ENCODE assay signal across 9 cellular contexts in genomic region chr2:9768388-9768787, GRCh38.
DNase-seq lines count a peak whose midpoint lies in the region; ATAC-seq and TF ChIP-seq lines count a peak whose summit lies in the region.
"Had no signal": no experiment of that assay in that cellular context is flagged by ENCODE, and none has a peak within 500 bp of the region (broad histone marks: within the 10 kb centered on the region; RNA-seq: fewer than 3 reads in every experiment).

No MANE protein-coding gene starts in this region.

- DNase-seq in left ventricle myocardium inferior, result no peak
- DNase-seq in Right ventricle myocardium inferior (ENCODE audit: missing footprints), result no peak
- peak; percentile 27 for DNase-seq in OCI-M1 (lab: John Stamatoyannopoulos, UW)
- peak; percentile 76 for DNase-seq in hepatocyte (ENCODE audit: low spot score)
- peak; percentile 74 for DNase-seq in testis
- DNase-seq in NCI-H446 treated with DMSO at 0.1 percent for 48 hours (lab: John Stamatoyannopoulos, UW), result no peak
- DNase-seq: erythroblast had no signal

- H3K4me3 ChIP-seq in left ventricle myocardium inferior, result no peak overlapping the region
- no peak overlapping the region for H3K4me3 ChIP-seq in hepatocyte
- H3K4me3 ChIP-seq in testis, result no peak overlapping the region

- TF ChIP-seq POLR2A in testis (IDR thresholded peaks at IDR 0.05), result no peak

- H3K4me1 ChIP-seq in left ventricle myocardium inferior (peaks cover 48% of the 10 kb centered on the region), hepatocyte (ENCODE audit: insufficient read depth) (peaks cover 28% of the 10 kb centered on the region), testis (peaks cover 30% of the 10 kb centered on the region)

- H3K9me2 ChIP-seq in hepatocyte (replicated peaks; ENCODE audit: insufficient read depth), result no peaks in the 10 kb centered on the region

- no peak overlapping the region for H2AFZ ChIP-seq in hepatocyte

- no peaks in the 10 kb centered on the region for H4K20me1 ChIP-seq in hepatocyte (ENCODE audit: insufficient read depth, poor library complexity, severe bottlenecking)

- H3K27ac ChIP-seq in left ventricle myocardium inferior (replicated peaks), result no peak overlapping the region
- no peak overlapping the region for H3K27ac ChIP-seq in hepatocyte
- H3K27ac ChIP-seq in testis, result no peak overlapping the region

- no peaks in the 10 kb centered on the region for H3K9me3 ChIP-seq in left ventricle myocardium inferior (replicated peaks)
- H3K9me3 ChIP-seq in hepatocyte (ENCODE audit: low read depth), result no peaks in the 10 kb centered on the region
- no peaks in the 10 kb centered on the region for H3K9me3 ChIP-seq in testis

- H3K79me2 ChIP-seq in hepatocyte, result no peaks in the 10 kb centered on the region

- peak; percentile 33 for TF ChIP-seq CTCF in left ventricle myocardium inferior (IDR thresholded peaks at IDR 0.05; ENCODE audit: borderline replicate concordance)
- peak; percentile 31 for TF ChIP-seq CTCF in hepatocyte (IDR thresholded peaks at IDR 0.05; ENCODE audit: poor library complexity)
- TF ChIP-seq CTCF in testis (IDR thresholded peaks at IDR 0.05), result peak; percentile 22 to 46 (median 25)

- ATAC-seq in Right ventricle myocardium inferior (no peak), HG03565 (IDR thresholded peaks at IDR 0.05; ENCODE audit: unreplicated experiment) (no peak), GM21825 (IDR thresholded peaks at IDR 0.05; ENCODE audit: unreplicated experiment) (no peak)

- H3K4me2 ChIP-seq in hepatocyte, result no peak overlapping the region

- intact Hi-C loops in left ventricle myocardium inferior (cut with micrococcal nuclease) (no loop called here), Right ventricle myocardium inferior (cut with DNase I) (loop anchor here (10.0 kb wide), 1 partner anchor 294 kb away; the partner anchor contains the start of gene IAH1), testis (cut with DNase I; ENCODE audit: low total_unique reads) (no loop called here)

- H3K36me3 ChIP-seq in left ventricle myocardium inferior, result no peaks in the 10 kb centered on the region
- no peaks in the 10 kb centered on the region for H3K36me3 ChIP-seq in hepatocyte (replicated peaks; ENCODE audit: insufficient read depth, low read depth)
- H3K36me3 ChIP-seq in testis (ENCODE audit: low read depth, missing control alignments), result no peaks in the 10 kb centered on the region

- WGBS in hepatocyte (ENCODE audit: low lambda C conversion rate, missing lambda C conversion rate), result 45% methylated on average over 12 of the region's 12 CpGs
- 61 to 79% methylated on average over 10 to 12 of the region's 12 CpGs for WGBS in testis, 2 donors

- H3K27me3 ChIP-seq in left ventricle myocardium inferior (ENCODE audit: low read depth) (no peaks in the 10 kb centered on the region), hepatocyte (no peaks in the 10 kb centered on the region), testis (no peaks in the 10 kb centered on the region)

Comparison
In these comparisons a context has a peak if more than half of its experiments do, and no peak if none do; other contexts are left out.
1. DNase-seq: peak in OCI-M1 (single experiment), hepatocyte (single experiment) and testis (single experiment); none in left ventricle myocardium inferior (single experiment), Right ventricle myocardium inferior (single experiment) and NCI-H446 treated with DMSO at 0.1 percent for 48 hours (single experiment).
2. Peak in every context shown above with its lines, with median percentiles within 50 percentile points of each other: CTCF ChIP-seq.